8 cellular contexts compared by ENCODE assay signal in genomic region chr1:224183591-224184312, GRCh38. TPM values are rescaled to one million over a fixed set of nuclear protein-coding genes. Genes with fewer than 3 reads are reported as not detected.
A peak's percentile ranks its signal among the peaks of the same experiment; 100 is the strongest.
DNase-seq lines count a peak whose midpoint lies in the region; ATAC-seq, FAIRE-seq and TF ChIP-seq lines count a peak whose summit lies in the region.

No MANE protein-coding gene starts in this region.

- H3K9me3 Mint-ChIP-seq in type B pancreatic cell, result peaks cover 4% of the 10 kb centered on the region

- TF ChIP-seq CTCF in type B pancreatic cell (conservative IDR thresholded peaks at IDR 0.05), result no peak

- H3K4me3 Mint-ChIP-seq in type B pancreatic cell, result peak overlapping the region; percentile 90

- FAIRE-seq in HTR-8/SVneo (lab: Jason Lieb, UNC), result no peak

- H3K27me3 Mint-ChIP-seq in type B pancreatic cell, result no peaks in the 10 kb centered on the region

- peak; percentile 38 for ATAC-seq in GM21423 (IDR thresholded peaks at IDR 0.05; ENCODE audit: unreplicated experiment)

- peaks cover 12% of the 10 kb centered on the region for H3K36me3 Mint-ChIP-seq in type B pancreatic cell

- DNase-seq in DMS53 (lab: John Stamatoyannopoulos, UW) (peak; percentile 84), HTR-8/SVneo (ENCODE audit: insufficient read length, low spot score) (peak; percentile 62), RPMI7951 (ENCODE audit: low read depth) (peak; percentile 58), globus pallidus (ENCODE audit: low spot score) (peak; percentile 33), occipital lobe (lab: John Stamatoyannopoulos, UW) (peak; percentile 66), type B pancreatic cell (ENCODE audit: extremely low spot score, unreplicated experiment) (peak; percentile 80)
- DNase-seq in activated naive CD4-positive, alpha-beta T cell (lab: John Stamatoyannopoulos, UW), result peak in 3 of 4 experiments; percentile 22 to 50 (median 31)

- peaks cover 16% of the 10 kb centered on the region for H3K4me1 Mint-ChIP-seq in type B pancreatic cell (ENCODE audit: unreplicated experiment)

- peak overlapping the region; percentile 82 for H3K27ac Mint-ChIP-seq in type B pancreatic cell

RNA-seq across cellular contexts. Expression of gene DEGS1, which starts 0.7 kb away (rescaled TPM):
- total RNA-seq in RPMI7951 (2014; rRNA removed; shearing (Covaris generic)), result 152 and 158 TPM in 2 replicates
- total RNA-seq in occipital lobe (67.5 TPM), type B pancreatic cell (ENCODE audit: low replicate concordance) (51.0 and 51.9 TPM in 2 replicates)

Comparison
In these comparisons a context has a peak if more than half of its experiments do, and no peak if none do; other contexts are left out.
1. Peak in every context shown above with its lines: DNase-seq and ATAC-seq.
2. DNase-seq: peak in every context shown above with its lines; median percentile 84 in DMS53; 80 in type B pancreatic cell; 66 in occipital lobe; 62 in HTR-8/SVneo; 58 in RPMI7951; 33 in globus pallidus; 31 in activated naive CD4-positive, alpha-beta T cell.